ENCODE assay signal across 1 cellular context in the genomic region with DNA sequence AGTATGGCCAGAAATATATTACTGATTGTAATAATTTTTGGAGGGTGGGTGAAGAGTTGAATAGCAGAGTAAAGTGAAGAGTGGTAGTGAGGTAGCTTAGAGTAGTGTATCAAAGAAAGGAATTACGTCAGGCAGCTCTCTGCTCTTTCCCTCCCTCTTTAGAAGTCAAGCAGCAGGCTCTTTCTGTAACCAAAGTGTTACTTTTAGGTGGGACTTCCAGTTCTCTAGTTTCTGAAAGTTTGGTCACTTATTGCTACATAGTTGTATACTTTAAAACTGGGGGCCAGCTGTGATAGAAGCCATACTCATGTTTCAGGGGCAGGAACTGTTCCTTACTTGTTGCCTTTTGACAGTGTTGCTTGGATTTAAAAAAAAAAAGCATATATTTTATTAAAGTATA.
TF ChIP-seq lines count a peak whose summit lies in the region.

No MANE protein-coding gene starts in this region.

TF ChIP-seq in GM12878, 131 proteins besides CTCF, POLR2A, EP300 and RAD21 (continued from another document and continues in another):
- TF ChIP-seq LARP7 (IDR thresholded peaks at IDR 0.05) = no peak
- TF ChIP-seq SRF (IDR thresholded peaks at IDR 0.05; ENCODE audit: low read depth in 2 of 2, low read length in 2 of 2) = no peak
- TF ChIP-seq CEBPB (IDR thresholded peaks at IDR 0.05; ENCODE audit: borderline replicate concordance in 1 of 2, low read depth in 2 of 2, low read length in 2 of 2) = peak in 1 of 2 experiments; percentile 51; a peak in 1 of 4 replicates
- TF ChIP-seq IRF3 (IDR thresholded peaks at IDR 0.05) = no peak
- TF ChIP-seq NFYA (IDR thresholded peaks at IDR 0.05; ENCODE audit: borderline replicate concordance, low read depth, low read length) = no peak
- TF ChIP-seq MTA3 (IDR thresholded peaks at IDR 0.05; ENCODE audit: borderline replicate concordance, low read length) = no peak
- TF ChIP-seq, protein P1, sequence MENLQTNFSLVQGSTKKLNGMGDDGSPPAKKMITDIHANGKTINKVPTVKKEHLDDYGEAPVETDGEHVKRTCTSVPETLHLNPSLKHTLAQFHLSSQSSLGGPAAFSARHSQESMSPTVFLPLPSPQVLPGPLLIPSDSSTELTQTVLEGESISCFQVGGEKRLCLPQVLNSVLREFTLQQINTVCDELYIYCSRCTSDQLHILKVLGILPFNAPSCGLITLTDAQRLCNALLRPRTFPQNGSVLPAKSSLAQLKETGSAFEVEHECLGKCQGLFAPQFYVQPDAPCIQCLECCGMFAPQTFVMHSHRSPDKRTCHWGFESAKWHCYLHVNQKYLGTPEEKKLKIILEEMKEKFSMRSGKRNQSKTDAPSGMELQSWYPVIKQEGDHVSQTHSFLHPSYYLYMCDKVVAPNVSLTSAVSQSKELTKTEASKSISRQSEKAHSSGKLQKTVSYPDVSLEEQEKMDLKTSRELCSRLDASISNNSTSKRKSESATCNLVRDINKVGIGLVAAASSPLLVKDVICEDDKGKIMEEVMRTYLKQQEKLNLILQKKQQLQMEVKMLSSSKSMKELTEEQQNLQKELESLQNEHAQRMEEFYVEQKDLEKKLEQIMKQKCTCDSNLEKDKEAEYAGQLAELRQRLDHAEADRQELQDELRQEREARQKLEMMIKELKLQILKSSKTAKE (IDR thresholded peaks at IDR 0.05; ENCODE audit: low read depth, poor library complexity, severe bottlenecking) = peak; percentile 32
- TF ChIP-seq BACH1 (IDR thresholded peaks at IDR 0.05; ENCODE audit: borderline replicate concordance) = peak; percentile 39; the same call in 1 of the 2 replicates
- no peak for TF ChIP-seq BCLAF1 (IDR thresholded peaks at IDR 0.05)
- no peak for TF ChIP-seq CBX5 (IDR thresholded peaks at IDR 0.05; ENCODE audit: low read depth)
- TF ChIP-seq, protein P2, sequence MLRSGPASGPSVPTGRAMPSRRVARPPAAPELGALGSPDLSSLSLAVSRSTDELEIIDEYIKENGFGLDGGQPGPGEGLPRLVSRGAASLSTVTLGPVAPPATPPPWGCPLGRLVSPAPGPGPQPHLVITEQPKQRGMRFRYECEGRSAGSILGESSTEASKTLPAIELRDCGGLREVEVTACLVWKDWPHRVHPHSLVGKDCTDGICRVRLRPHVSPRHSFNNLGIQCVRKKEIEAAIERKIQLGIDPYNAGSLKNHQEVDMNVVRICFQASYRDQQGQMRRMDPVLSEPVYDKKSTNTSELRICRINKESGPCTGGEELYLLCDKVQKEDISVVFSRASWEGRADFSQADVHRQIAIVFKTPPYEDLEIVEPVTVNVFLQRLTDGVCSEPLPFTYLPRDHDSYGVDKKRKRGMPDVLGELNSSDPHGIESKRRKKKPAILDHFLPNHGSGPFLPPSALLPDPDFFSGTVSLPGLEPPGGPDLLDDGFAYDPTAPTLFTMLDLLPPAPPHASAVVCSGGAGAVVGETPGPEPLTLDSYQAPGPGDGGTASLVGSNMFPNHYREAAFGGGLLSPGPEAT (IDR thresholded peaks at IDR 0.05; ENCODE audit: low read depth) = peak; percentile 54
- no peak for TF ChIP-seq ZNF24 (IDR thresholded peaks at IDR 0.05)
- no peak for TF ChIP-seq HDAC2 (IDR thresholded peaks at IDR 0.05)
- TF ChIP-seq STAT3 (IDR thresholded peaks at IDR 0.05; ENCODE audit: low read depth, low read length) = no peak
- TF ChIP-seq ATF7 (IDR thresholded peaks at IDR 0.05; ENCODE audit: low read depth) = peak; percentile 97
- no peak for TF ChIP-seq SUZ12 (IDR thresholded peaks at IDR 0.05; ENCODE audit: unreplicated experiment)
- TF ChIP-seq HDGF (IDR thresholded peaks at IDR 0.05) = no peak
- TF ChIP-seq PAX8 (IDR thresholded peaks at IDR 0.05) = no peak
- no peak for TF ChIP-seq CEBPZ (IDR thresholded peaks at IDR 0.05; ENCODE audit: low read depth, low read length)
- TF ChIP-seq EGR1 (IDR thresholded peaks at IDR 0.05; ENCODE audit: borderline replicate concordance in 1 of 2, low read depth in 2 of 2, low read length in 2 of 2) = no peak
- no peak for TF ChIP-seq TAF1 (IDR thresholded peaks at IDR 0.05; ENCODE audit: borderline replicate concordance, low read depth, low read length)
- no peak for TF ChIP-seq PAX5 (IDR thresholded peaks at IDR 0.05; ENCODE audit: borderline replicate concordance, low read depth, low read length)
- no peak for TF ChIP-seq ZBTB4 (CRISPR knock-in tag; IDR thresholded peaks at IDR 0.05)
- no peak for TF ChIP-seq RCOR1 (conservative IDR thresholded peaks at IDR 0.05; ENCODE audit: low read depth, low read length)
- TF ChIP-seq DPF2 (IDR thresholded peaks at IDR 0.05) = peak; percentile 45; the same call in 1 of the 2 replicates
- TF ChIP-seq RUNX3 (IDR thresholded peaks at IDR 0.05; ENCODE audit: low read length) = peak; percentile 65
- no peak for TF ChIP-seq BCL11A (IDR thresholded peaks at IDR 0.05; ENCODE audit: low read depth, low read length)
- TF ChIP-seq, protein P3, sequence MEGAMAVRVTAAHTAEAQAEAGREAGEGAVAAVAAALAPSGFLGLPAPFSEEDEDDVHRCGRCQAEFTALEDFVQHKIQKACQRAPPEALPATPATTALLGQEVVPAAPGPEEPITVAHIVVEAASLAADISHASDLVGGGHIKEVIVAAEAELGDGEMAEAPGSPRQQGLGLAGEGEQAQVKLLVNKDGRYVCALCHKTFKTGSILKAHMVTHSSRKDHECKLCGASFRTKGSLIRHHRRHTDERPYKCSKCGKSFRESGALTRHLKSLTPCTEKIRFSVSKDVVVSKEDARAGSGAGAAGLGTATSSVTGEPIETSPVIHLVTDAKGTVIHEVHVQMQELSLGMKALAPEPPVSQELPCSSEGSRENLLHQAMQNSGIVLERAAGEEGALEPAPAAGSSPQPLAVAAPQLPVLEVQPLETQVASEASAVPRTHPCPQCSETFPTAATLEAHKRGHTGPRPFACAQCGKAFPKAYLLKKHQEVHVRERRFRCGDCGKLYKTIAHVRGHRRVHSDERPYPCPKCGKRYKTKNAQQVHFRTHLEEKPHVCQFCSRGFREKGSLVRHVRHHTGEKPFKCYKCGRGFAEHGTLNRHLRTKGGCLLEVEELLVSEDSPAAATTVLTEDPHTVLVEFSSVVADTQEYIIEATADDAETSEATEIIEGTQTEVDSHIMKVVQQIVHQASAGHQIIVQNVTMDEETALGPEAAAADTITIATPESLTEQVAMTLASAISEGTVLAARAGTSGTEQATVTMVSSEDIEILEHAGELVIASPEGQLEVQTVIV (IDR thresholded peaks at IDR 0.05; ENCODE audit: borderline replicate concordance, partially characterized antibody) = no peak
- TF ChIP-seq RELA (IDR thresholded peaks at IDR 0.05; ENCODE audit: borderline replicate concordance, partially characterized antibody) = no peak
- TF ChIP-seq TCF3 (IDR thresholded peaks at IDR 0.05; ENCODE audit: borderline replicate concordance, insufficient read depth, low read depth, low read length) = no peak
- TF ChIP-seq TBL1XR1 (IDR thresholded peaks at IDR 0.05; ENCODE audit: low read depth, low read length) = no peak
- TF ChIP-seq IKZF2 (IDR thresholded peaks at IDR 0.05) = peak; percentile 28 to 32; a peak in 2 of 4 replicates
- TF ChIP-seq FOS (IDR thresholded peaks at IDR 0.05; ENCODE audit: borderline replicate concordance, extremely low read depth, insufficient read length) = no peak
- no peak; the same call in 1 of the 2 replicates for TF ChIP-seq PKNOX1 (IDR thresholded peaks at IDR 0.05)
- no peak for TF ChIP-seq ESRRA (IDR thresholded peaks at IDR 0.05; ENCODE audit: low read length)
- TF ChIP-seq SMAD5 (IDR thresholded peaks at IDR 0.05; ENCODE audit: low read depth) = no peak
- no peak for TF ChIP-seq ZSCAN29 (IDR thresholded peaks at IDR 0.05)
- TF ChIP-seq, protein P4, sequence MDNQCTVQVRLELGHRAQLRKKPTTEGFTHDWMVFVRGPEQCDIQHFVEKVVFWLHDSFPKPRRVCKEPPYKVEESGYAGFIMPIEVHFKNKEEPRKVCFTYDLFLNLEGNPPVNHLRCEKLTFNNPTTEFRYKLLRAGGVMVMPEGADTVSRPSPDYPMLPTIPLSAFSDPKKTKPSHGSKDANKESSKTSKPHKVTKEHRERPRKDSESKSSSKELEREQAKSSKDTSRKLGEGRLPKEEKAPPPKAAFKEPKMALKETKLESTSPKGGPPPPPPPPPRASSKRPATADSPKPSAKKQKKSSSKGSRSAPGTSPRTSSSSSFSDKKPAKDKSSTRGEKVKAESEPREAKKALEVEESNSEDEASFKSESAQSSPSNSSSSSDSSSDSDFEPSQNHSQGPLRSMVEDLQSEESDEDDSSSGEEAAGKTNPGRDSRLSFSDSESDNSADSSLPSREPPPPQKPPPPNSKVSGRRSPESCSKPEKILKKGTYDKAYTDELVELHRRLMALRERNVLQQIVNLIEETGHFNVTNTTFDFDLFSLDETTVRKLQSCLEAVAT (IDR thresholded peaks at IDR 0.05) = no peak
- no peak for TF ChIP-seq MEF2B (IDR thresholded peaks at IDR 0.05; ENCODE audit: partially characterized antibody, poor library complexity, severe bottlenecking)
- no peak for TF ChIP-seq ZNF207 (IDR thresholded peaks at IDR 0.05; ENCODE audit: borderline replicate concordance)
- no peak for TF ChIP-seq POU2F2 (IDR thresholded peaks at IDR 0.05; ENCODE audit: borderline replicate concordance, low read depth, low read length)
